Comparison of ENCODE assay signal across 1 cellular context in the genomic region with DNA sequence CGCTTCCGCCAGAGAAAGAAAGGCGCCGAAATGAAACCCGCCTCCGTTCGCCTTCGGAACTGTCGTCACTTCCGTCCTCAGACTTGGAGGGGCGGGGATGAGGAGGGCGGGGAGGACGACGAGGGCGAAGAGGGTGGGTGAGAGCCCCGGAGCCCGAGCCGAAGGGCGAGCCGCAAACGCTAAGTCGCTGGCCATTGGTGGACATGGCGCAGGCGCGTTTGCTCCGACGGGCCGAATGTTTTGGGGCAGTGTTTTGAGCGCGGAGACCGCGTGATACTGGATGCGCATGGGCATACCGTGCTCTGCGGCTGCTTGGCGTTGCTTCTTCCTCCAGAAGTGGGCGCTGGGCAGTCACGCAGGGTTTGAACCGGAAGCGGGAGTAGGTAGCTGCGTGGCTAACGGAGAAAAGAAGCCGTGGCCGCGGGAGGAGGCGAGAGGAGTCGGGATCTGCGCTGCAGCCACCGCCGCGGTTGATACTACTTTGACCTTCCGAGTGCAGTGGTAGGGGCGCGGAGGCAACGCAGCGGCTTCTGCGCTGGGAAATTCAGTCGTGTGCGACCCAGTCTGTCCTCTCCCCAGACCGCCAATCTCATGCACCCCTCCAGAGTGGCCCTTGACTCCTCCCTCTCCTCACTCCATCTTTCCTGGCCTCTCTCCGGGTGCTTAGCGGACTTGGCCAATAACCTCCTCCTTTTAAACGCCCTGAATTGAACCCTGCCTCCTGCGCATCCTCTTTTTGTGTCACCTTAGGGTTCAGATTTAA.
TF ChIP-seq lines count a peak whose summit lies in the region.

Gene ATM (plus strand): TSS at position 382 of the 763 bp plus-strand sequence. CDS start 4,558 bp downstream, outside the sequence.

TF ChIP-seq in HepG2, 621 proteins besides CTCF, POLR2A, EP300 and RAD21 (continued from another document and continues in another):
- TF ChIP-seq NFKB2 (CRISPR knock-in tag; IDR thresholded peaks at IDR 0.05; ENCODE audit: borderline replicate concordance), result peak; percentile 81; the same call in 1 of the 2 replicates
- TF ChIP-seq, protein P1, sequence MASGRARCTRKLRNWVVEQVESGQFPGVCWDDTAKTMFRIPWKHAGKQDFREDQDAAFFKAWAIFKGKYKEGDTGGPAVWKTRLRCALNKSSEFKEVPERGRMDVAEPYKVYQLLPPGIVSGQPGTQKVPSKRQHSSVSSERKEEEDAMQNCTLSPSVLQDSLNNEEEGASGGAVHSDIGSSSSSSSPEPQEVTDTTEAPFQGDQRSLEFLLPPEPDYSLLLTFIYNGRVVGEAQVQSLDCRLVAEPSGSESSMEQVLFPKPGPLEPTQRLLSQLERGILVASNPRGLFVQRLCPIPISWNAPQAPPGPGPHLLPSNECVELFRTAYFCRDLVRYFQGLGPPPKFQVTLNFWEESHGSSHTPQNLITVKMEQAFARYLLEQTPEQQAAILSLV (CRISPR knock-in tag; IDR thresholded peaks at IDR 0.05; ENCODE audit: borderline replicate concordance), result peak; percentile 58
- TF ChIP-seq GLI4 (CRISPR knock-in tag; IDR thresholded peaks at IDR 0.05; ENCODE audit: borderline replicate concordance), result no peak
- TF ChIP-seq PHF8 (CRISPR knock-in tag; IDR thresholded peaks at IDR 0.05), result peak; percentile 76
- TF ChIP-seq, protein P2, sequence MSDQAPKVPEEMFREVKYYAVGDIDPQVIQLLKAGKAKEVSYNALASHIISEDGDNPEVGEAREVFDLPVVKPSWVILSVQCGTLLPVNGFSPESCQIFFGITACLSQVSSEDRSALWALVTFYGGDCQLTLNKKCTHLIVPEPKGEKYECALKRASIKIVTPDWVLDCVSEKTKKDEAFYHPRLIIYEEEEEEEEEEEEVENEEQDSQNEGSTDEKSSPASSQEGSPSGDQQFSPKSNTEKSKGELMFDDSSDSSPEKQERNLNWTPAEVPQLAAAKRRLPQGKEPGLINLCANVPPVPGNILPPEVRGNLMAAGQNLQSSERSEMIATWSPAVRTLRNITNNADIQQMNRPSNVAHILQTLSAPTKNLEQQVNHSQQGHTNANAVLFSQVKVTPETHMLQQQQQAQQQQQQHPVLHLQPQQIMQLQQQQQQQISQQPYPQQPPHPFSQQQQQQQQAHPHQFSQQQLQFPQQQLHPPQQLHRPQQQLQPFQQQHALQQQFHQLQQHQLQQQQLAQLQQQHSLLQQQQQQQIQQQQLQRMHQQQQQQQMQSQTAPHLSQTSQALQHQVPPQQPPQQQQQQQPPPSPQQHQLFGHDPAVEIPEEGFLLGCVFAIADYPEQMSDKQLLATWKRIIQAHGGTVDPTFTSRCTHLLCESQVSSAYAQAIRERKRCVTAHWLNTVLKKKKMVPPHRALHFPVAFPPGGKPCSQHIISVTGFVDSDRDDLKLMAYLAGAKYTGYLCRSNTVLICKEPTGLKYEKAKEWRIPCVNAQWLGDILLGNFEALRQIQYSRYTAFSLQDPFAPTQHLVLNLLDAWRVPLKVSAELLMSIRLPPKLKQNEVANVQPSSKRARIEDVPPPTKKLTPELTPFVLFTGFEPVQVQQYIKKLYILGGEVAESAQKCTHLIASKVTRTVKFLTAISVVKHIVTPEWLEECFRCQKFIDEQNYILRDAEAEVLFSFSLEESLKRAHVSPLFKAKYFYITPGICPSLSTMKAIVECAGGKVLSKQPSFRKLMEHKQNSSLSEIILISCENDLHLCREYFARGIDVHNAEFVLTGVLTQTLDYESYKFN (CRISPR knock-in tag; conservative IDR thresholded peaks at IDR 0.05), result peak; percentile 47; the same call in 1 of the 2 replicates
- no peak; the same call in 1 of the 2 replicates for TF ChIP-seq PHF21A (CRISPR knock-in tag; IDR thresholded peaks at IDR 0.05)
- no peak; the same call in 1 of the 2 replicates for TF ChIP-seq ZNF33A (CRISPR knock-in tag; IDR thresholded peaks at IDR 0.05; ENCODE audit: borderline replicate concordance)
- no peak for TF ChIP-seq U2AF2 (IDR thresholded peaks at IDR 0.05; ENCODE audit: low read depth, low read length)
- TF ChIP-seq HNRNPUL1 (IDR thresholded peaks at IDR 0.05; ENCODE audit: low read depth, low read length), result no peak
- TF ChIP-seq KLF16 (CRISPR knock-in tag; IDR thresholded peaks at IDR 0.05), result peak in 1 of 2 experiments; percentile 87; a peak in 2 of 4 replicates
- TF ChIP-seq CREB1 (IDR thresholded peaks at IDR 0.05), result peak; percentile 87
- TF ChIP-seq CREB1 (CRISPR knock-in tag; IDR thresholded peaks at IDR 0.05), result peak; percentile 98
- no peak for TF ChIP-seq PRPF4 (IDR thresholded peaks at IDR 0.05; ENCODE audit: low read depth, low read length, poor library complexity, severe bottlenecking)
- TF ChIP-seq FOSL2 (CRISPR knock-in tag; IDR thresholded peaks at IDR 0.05), result peak; percentile 56; the same call in 1 of the 2 replicates
- peak; percentile 63; the same call in 1 of the 2 replicates for TF ChIP-seq ZNF784 (CRISPR knock-in tag; IDR thresholded peaks at IDR 0.05; ENCODE audit: borderline replicate concordance)
- no peak; the same call in 1 of the 2 replicates for TF ChIP-seq ARHGAP35 (CRISPR knock-in tag; IDR thresholded peaks at IDR 0.05; ENCODE audit: borderline replicate concordance)
- TF ChIP-seq ZNF773 (CRISPR knock-in tag; IDR thresholded peaks at IDR 0.05; ENCODE audit: borderline replicate concordance), result no peak
- TF ChIP-seq ZSCAN20 (CRISPR knock-in tag; IDR thresholded peaks at IDR 0.05; ENCODE audit: borderline replicate concordance), result no peak
- peak; percentile 69; the same call in 1 of the 2 replicates for TF ChIP-seq ZNF510 (CRISPR knock-in tag; IDR thresholded peaks at IDR 0.05; ENCODE audit: low read depth)
- peak; percentile 86; the same call in 1 of the 2 replicates for TF ChIP-seq KDM2A (CRISPR knock-in tag; IDR thresholded peaks at IDR 0.05; ENCODE audit: borderline replicate concordance, low read depth)
- TF ChIP-seq SNRNP70 (IDR thresholded peaks at IDR 0.05; ENCODE audit: low read depth, low read length), result no peak
- peak; percentile 84; the same call in 1 of the 2 replicates for TF ChIP-seq KAT7 (CRISPR knock-in tag; IDR thresholded peaks at IDR 0.05; ENCODE audit: borderline replicate concordance)
- TF ChIP-seq EEA1 (CRISPR knock-in tag; IDR thresholded peaks at IDR 0.05; ENCODE audit: borderline replicate concordance), result no peak
- no peak for TF ChIP-seq SOX6 (IDR thresholded peaks at IDR 0.05)
- peak; percentile 69 for TF ChIP-seq SOX6 (CRISPR knock-in tag; IDR thresholded peaks at IDR 0.05)
- peak; percentile 58 for TF ChIP-seq ZNF205 (CRISPR knock-in tag; IDR thresholded peaks at IDR 0.05)
- TF ChIP-seq, protein P3, sequence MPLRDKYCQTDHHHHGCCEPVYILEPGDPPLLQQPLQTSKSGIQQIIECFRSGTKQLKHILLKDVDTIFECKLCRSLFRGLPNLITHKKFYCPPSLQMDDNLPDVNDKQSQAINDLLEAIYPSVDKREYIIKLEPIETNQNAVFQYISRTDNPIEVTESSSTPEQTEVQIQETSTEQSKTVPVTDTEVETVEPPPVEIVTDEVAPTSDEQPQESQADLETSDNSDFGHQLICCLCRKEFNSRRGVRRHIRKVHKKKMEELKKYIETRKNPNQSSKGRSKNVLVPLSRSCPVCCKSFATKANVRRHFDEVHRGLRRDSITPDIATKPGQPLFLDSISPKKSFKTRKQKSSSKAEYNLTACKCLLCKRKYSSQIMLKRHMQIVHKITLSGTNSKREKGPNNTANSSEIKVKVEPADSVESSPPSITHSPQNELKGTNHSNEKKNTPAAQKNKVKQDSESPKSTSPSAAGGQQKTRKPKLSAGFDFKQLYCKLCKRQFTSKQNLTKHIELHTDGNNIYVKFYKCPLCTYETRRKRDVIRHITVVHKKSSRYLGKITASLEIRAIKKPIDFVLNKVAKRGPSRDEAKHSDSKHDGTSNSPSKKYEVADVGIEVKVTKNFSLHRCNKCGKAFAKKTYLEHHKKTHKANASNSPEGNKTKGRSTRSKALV (CRISPR knock-in tag; IDR thresholded peaks at IDR 0.05), result no peak
- TF ChIP-seq KMT2B (CRISPR knock-in tag; IDR thresholded peaks at IDR 0.05), result peak; percentile 83
- TF ChIP-seq ZNF589 (CRISPR knock-in tag; conservative IDR thresholded peaks at IDR 0.05), result no peak
- no peak for TF ChIP-seq ZNF569 (CRISPR knock-in tag; IDR thresholded peaks at IDR 0.05; ENCODE audit: borderline replicate concordance)
- TF ChIP-seq EHMT2 (IDR thresholded peaks at IDR 0.05; ENCODE audit: borderline replicate concordance, low read depth, low read length), result no peak
- TF ChIP-seq NR2C2 (CRISPR knock-in tag; IDR thresholded peaks at IDR 0.05; ENCODE audit: borderline replicate concordance), result peak; percentile 78; the same call in 1 of the 2 replicates
- no peak for TF ChIP-seq HNRNPH1 (optimal IDR thresholded peaks at IDR 0.05; ENCODE audit: low read depth, low read length)
- no peak; the same call in 1 of the 2 replicates for TF ChIP-seq SP5 (CRISPR knock-in tag; IDR thresholded peaks at IDR 0.05; ENCODE audit: borderline replicate concordance, low read depth)
- no peak for TF ChIP-seq STAT5B (CRISPR knock-in tag; IDR thresholded peaks at IDR 0.05)
- no peak for TF ChIP-seq ISX (CRISPR knock-in tag; conservative IDR thresholded peaks at IDR 0.05)
- no peak for TF ChIP-seq SP140L (CRISPR knock-in tag; IDR thresholded peaks at IDR 0.05; ENCODE audit: borderline replicate concordance)
- TF ChIP-seq, protein P4, sequence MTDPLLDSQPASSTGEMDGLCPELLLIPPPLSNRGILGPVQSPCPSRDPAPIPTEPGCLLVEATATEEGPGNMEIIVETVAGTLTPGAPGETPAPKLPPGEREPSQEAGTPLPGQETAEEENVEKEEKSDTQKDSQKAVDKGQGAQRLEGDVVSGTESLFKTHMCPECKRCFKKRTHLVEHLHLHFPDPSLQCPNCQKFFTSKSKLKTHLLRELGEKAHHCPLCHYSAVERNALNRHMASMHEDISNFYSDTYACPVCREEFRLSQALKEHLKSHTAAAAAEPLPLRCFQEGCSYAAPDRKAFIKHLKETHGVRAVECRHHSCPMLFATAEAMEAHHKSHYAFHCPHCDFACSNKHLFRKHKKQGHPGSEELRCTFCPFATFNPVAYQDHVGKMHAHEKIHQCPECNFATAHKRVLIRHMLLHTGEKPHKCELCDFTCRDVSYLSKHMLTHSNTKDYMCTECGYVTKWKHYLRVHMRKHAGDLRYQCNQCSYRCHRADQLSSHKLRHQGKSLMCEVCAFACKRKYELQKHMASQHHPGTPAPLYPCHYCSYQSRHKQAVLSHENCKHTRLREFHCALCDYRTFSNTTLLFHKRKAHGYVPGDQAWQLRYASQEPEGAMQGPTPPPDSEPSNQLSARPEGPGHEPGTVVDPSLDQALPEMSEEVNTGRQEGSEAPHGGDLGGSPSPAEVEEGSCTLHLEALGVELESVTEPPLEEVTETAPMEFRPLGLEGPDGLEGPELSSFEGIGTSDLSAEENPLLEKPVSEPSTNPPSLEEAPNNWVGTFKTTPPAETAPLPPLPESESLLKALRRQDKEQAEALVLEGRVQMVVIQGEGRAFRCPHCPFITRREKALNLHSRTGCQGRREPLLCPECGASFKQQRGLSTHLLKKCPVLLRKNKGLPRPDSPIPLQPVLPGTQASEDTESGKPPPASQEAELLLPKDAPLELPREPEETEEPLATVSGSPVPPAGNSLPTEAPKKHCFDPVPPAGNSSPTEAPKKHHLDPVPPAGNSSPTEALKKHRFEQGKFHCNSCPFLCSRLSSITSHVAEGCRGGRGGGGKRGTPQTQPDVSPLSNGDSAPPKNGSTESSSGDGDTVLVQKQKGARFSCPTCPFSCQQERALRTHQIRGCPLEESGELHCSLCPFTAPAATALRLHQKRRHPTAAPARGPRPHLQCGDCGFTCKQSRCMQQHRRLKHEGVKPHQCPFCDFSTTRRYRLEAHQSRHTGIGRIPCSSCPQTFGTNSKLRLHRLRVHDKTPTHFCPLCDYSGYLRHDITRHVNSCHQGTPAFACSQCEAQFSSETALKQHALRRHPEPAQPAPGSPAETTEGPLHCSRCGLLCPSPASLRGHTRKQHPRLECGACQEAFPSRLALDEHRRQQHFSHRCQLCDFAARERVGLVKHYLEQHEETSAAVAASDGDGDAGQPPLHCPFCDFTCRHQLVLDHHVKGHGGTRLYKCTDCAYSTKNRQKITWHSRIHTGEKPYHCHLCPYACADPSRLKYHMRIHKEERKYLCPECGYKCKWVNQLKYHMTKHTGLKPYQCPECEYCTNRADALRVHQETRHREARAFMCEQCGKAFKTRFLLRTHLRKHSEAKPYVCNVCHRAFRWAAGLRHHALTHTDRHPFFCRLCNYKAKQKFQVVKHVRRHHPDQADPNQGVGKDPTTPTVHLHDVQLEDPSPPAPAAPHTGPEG (CRISPR knock-in tag; IDR thresholded peaks at IDR 0.05), result no peak
- TF ChIP-seq ZNF230 (CRISPR knock-in tag; IDR thresholded peaks at IDR 0.05), result peak; percentile 60; the same call in 1 of the 2 replicates
- no peak for TF ChIP-seq RFX1 (IDR thresholded peaks at IDR 0.05)
- TF ChIP-seq ZBTB46 (CRISPR knock-in tag; IDR thresholded peaks at IDR 0.05; ENCODE audit: borderline replicate concordance), result no peak
- no peak for TF ChIP-seq MTF1 (CRISPR knock-in tag; IDR thresholded peaks at IDR 0.05)
- TF ChIP-seq FOSL1 (CRISPR knock-in tag; IDR thresholded peaks at IDR 0.05; ENCODE audit: borderline replicate concordance), result no peak
- TF ChIP-seq RBFOX2 (IDR thresholded peaks at IDR 0.05; ENCODE audit: low read depth, low read length), result peak; percentile 88
- TF ChIP-seq ZNF879 (CRISPR knock-in tag; IDR thresholded peaks at IDR 0.05), result no peak
- TF ChIP-seq, protein P5, sequence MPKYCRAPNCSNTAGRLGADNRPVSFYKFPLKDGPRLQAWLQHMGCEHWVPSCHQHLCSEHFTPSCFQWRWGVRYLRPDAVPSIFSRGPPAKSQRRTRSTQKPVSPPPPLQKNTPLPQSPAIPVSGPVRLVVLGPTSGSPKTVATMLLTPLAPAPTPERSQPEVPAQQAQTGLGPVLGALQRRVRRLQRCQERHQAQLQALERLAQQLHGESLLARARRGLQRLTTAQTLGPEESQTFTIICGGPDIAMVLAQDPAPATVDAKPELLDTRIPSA (CRISPR knock-in tag; IDR thresholded peaks at IDR 0.05; ENCODE audit: borderline replicate concordance), result no peak
- 0 out of 2 replicates have a peak, but pooled peaks have one; percentile 43 for TF ChIP-seq ZNF709 (CRISPR knock-in tag; IDR thresholded peaks at IDR 0.05)
- no peak for TF ChIP-seq ZNF496 (CRISPR knock-in tag; IDR thresholded peaks at IDR 0.05; ENCODE audit: insufficient replicate concordance)
